13 cellular contexts compared by ENCODE assay signal in genomic region chr11:35352107-35352888, GRCh38.
A peak's percentile ranks its signal among the peaks of the same experiment; 100 is the strongest.
DNase-seq lines count a peak whose midpoint lies in the region; ATAC-seq and TF ChIP-seq lines count a peak whose summit lies in the region.
"Had no signal": no experiment of that assay in that cellular context is flagged by ENCODE, and none has a peak within 500 bp of the region (broad histone marks: within the 10 kb centered on the region; RNA-seq: fewer than 3 reads in every experiment).

No MANE protein-coding gene starts in this region.

- DNase-seq in ELR (ENCODE audit: low read depth) (peak; percentile 42), SK-N-SH (no peak), epithelial cell of prostate (ENCODE audit: low read depth, low spot score) (no peak), omental fat pad (ENCODE audit: low spot score) (no peak), BE2C (no peak), NCI-H1092 treated with DMSO at 0.1 percent for 48 hours (lab: John Stamatoyannopoulos, UW) (no peak)
- DNase-seq in activated CD4-positive, CD25-positive, alpha-beta regulatory T cell (lab: John Stamatoyannopoulos, UW): no peak
- no peak for DNase-seq in activated naive CD4-positive, alpha-beta T cell treated with anti-CD3 and anti-CD28 coated beads, Interleukin-2, amount 50 U/mL, for 16 hours
- DNase-seq: MM.1S; NCI-H2227 treated with DMSO at 0.1 percent for 48 hours; Peyer's patch; stimulated activated naive CD8-positive, alpha-beta T cell treated with anti-CD3 and anti-CD28 coated beads, Interleukin-15, amount 100 ng/mL, for 72 hours had no signal

- peaks cover 29% of the 10 kb centered on the region for H3F3A ChIP-seq in SK-N-SH (replicated peaks; ENCODE audit: insufficient read depth)

- CTCF ChIA-PET in SK-N-SH (lab: Yijun Ruan, JAX): interaction anchor here (1.6 kb wide), 1 partner anchor 27 kb away, joined by 3 read pairs; no protein-coding TSS in a partner anchor

- H3K36me3 ChIP-seq in SK-N-SH (replicated peaks in 1 of 2; ENCODE audit: control insufficient read depth in 1 of 2, insufficient read depth in 2 of 2, low read length in 1 of 2) (no peaks in the 10 kb centered on the region), BE2C (no peaks in the 10 kb centered on the region)
- H3K36me3 ChIP-seq: Peyer's patch had no signal

- H3K27me3 ChIP-seq in SK-N-SH (ENCODE audit: insufficient read depth) (no peaks in the 10 kb centered on the region), BE2C (no peaks in the 10 kb centered on the region)
- H3K27me3 ChIP-seq: Peyer's patch had no signal

- peak overlapping the region; percentile 33; the same call in 1 of the 2 replicates for H3K9ac ChIP-seq in SK-N-SH

- peak overlapping the region; percentile 49 for H2AFZ ChIP-seq in SK-N-SH (ENCODE audit: low read depth)

- H3K9me2 ChIP-seq in SK-N-SH: no peaks in the 10 kb centered on the region

- H3K4me1 ChIP-seq in SK-N-SH (ENCODE audit: control insufficient read depth in 1 of 2, insufficient read depth in 2 of 2, low read depth in 1 of 2, low read length in 1 of 2): peaks cover 12 to 34% of the 10 kb centered on the region in 2 experiments; a peak in 3 of 4 replicates
- H3K4me1 ChIP-seq in BE2C: no peaks in the 10 kb centered on the region
- H3K4me1 ChIP-seq: Peyer's patch had no signal

- H3K27ac ChIP-seq in SK-N-SH (ENCODE audit: low read depth in 2 of 2, low read length in 1 of 2) (peak overlapping the region in 1 of 2 experiments; percentile 84; a peak in 2 of 4 replicates), epithelial cell of prostate (peak overlapping the region; percentile 1)
- H3K27ac ChIP-seq: C4-2B, Peyer's patch had no signal

- H3K79me2 ChIP-seq in SK-N-SH (ENCODE audit: insufficient read depth): no peaks in the 10 kb centered on the region

- POLR2A ChIA-PET in SK-N-SH (lab: Yijun Ruan, JAX): no interaction called here

- 59% methylated on average over 3 of the region's 3 CpGs for WGBS in SK-N-SH (ENCODE audit: low lambda C conversion rate)

- ATAC-seq in omental fat pad (ENCODE audit: low FRiP score): peak; percentile 71
- ATAC-seq: stimulated activated naive CD8-positive, alpha-beta T cell treated with anti-CD3 and anti-CD28 coated beads, Interleukin-15, amount 100 ng/mL, for 72 hours had no signal

- H3K4me3 ChIP-seq in SK-N-SH (ENCODE audit: low read depth in 2 of 2, low read length in 1 of 2) (no peak overlapping the region), BE2C (ENCODE audit: low read depth, low read length) (no peak overlapping the region)
- H3K4me3 ChIP-seq: Peyer's patch had no signal

- TF ChIP-seq RAD21 in SK-N-SH (IDR thresholded peaks at IDR 0.05; ENCODE audit: low read length): no peak

- TF ChIP-seq CTCF in SK-N-SH (IDR thresholded peaks at IDR 0.05) (no peak), omental fat pad (IDR thresholded peaks at IDR 0.05) (no peak), BE2C (IDR thresholded peaks at IDR 0.05; ENCODE audit: low read depth, low read length) (no peak)

- TF ChIP-seq EP300 in SK-N-SH (IDR thresholded peaks at IDR 0.05; ENCODE audit: borderline replicate concordance in 1 of 2, low read depth in 1 of 2, low read length in 1 of 2): no peak

- H4K20me1 ChIP-seq in SK-N-SH (ENCODE audit: insufficient read depth): no peaks in the 10 kb centered on the region

- peak overlapping the region; percentile 52 for H3K4me2 ChIP-seq in SK-N-SH

- H3K9me3 ChIP-seq in SK-N-SH (no peaks in the 10 kb centered on the region), BE2C (no peaks in the 10 kb centered on the region)
- H3K9me3 ChIP-seq: Peyer's patch had no signal

TF ChIP-seq in SK-N-SH, 30 proteins besides CTCF, POLR2A, EP300 and RAD21:
- TF ChIP-seq YY1 (IDR thresholded peaks at IDR 0.05; ENCODE audit: low read depth) (no peak), MAX (IDR thresholded peaks at IDR 0.05; ENCODE audit: low read depth) (0 out of 2 replicates have a peak, but pooled peaks have one; percentile 4), JUND (IDR thresholded peaks at IDR 0.05) (peak; percentile 51; the same call in 1 of the 2 replicates), FOSL2 (IDR thresholded peaks at IDR 0.05; ENCODE audit: borderline replicate concordance, low read depth) (0 out of 2 replicates have a peak, but pooled peaks have one; percentile 16), CHD2 (IDR thresholded peaks at IDR 0.05; ENCODE audit: low read length, partially characterized antibody) (no peak), NFIC (IDR thresholded peaks at IDR 0.05; ENCODE audit: borderline replicate concordance) (peak; percentile 57; the same call in 1 of the 2 replicates), TCF12 (IDR thresholded peaks at IDR 0.05) (peak; percentile 65; the same call in 1 of the 2 replicates), SMC3 (IDR thresholded peaks at IDR 0.05; ENCODE audit: low read depth, low read length) (no peak), TEAD4 (IDR thresholded peaks at IDR 0.05; ENCODE audit: borderline replicate concordance, insufficient read depth) (0 out of 2 replicates have a peak, but pooled peaks have one; percentile 19), PBX3 (IDR thresholded peaks at IDR 0.05) (peak; percentile 51), ELF1 (IDR thresholded peaks at IDR 0.05) (0 out of 2 replicates have a peak, but pooled peaks have one; percentile 13)
